7 cellular contexts compared by ENCODE assay signal in the genomic region with DNA sequence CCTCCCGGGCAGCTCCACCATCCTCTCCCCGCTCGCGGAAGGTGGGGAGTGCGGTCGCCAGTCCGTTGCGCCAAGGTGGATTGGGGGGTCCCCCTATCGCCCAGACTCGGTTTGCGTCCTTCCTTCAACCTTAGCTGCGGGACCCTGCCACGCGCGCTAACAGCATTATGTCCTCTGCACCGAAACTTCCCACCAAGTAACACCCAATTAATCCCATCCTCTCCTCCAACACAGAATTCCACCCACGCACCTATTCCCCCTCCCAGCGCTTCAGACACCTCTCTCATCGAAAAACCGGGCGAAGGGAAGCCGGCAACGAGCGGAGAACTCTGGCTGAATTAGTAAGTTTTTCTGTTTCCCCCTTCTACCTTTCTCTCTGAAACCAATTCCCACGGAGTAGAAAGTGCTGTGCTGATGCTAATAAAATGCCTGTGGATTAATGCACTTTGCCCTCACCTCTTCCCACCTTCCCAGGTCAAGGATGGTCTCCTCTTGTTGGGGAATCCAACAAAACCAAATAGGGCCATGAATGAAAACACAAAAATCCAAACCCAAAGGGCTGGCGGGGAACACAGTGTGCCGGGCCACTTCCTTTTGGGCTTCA. TPM values are rescaled to one million over a fixed set of nuclear protein-coding genes. Genes with fewer than 3 reads are reported as not detected.
DNase-seq lines count a peak whose midpoint lies in the region; ATAC-seq and TF ChIP-seq lines count a peak whose summit lies in the region.

No MANE protein-coding gene starts in this region.

- H3K9me3 Mint-ChIP-seq in GM23338: peaks cover 23% of the 10 kb centered on the region

- peaks cover 23% of the 10 kb centered on the region for H3K4me1 Mint-ChIP-seq in GM23338

- peaks cover 51% of the 10 kb centered on the region for H4K20me1 ChIP-seq in GM23338 (replicated peaks; ENCODE audit: insufficient read depth)

- no peak overlapping the region for H2AFZ ChIP-seq in GM23338

- peaks cover 100% of the 10 kb centered on the region for H3K27me3 Mint-ChIP-seq in GM23338 (ENCODE audit: insufficient read depth, low read depth, poor library complexity)

- H3K27me3 ChIP-seq in GM23338 (ENCODE audit: insufficient read depth) (peaks cover 100% of the 10 kb centered on the region), foreskin keratinocyte (no peaks in the 10 kb centered on the region)

- peak; percentile 9 for DNase-seq in GM23338 (ENCODE audit: low spot score)
- no peak for DNase-seq in SK-N-MC (ENCODE audit: low read depth, low spot score)
- DNase-seq in foreskin keratinocyte: peak in 1 of 2 donors; percentile 63
- DNase-seq in NCI-H2081 (lab: John Stamatoyannopoulos, UW): no peak
- no peak for DNase-seq in CD1c-positive myeloid dendritic cell (ENCODE audit: extremely low spot score)
- DNase-seq in NCI-H1436 treated with DMSO at 0.1 percent for 48 hours (lab: John Stamatoyannopoulos, UW): no peak

- no peak for ATAC-seq in GM23338
- no peak for ATAC-seq in foreskin keratinocyte

- TF ChIP-seq CTCF in GM23338 (conservative IDR thresholded peaks at IDR 0.05; ENCODE audit: low read depth in 2 of 2) (peak in 1 of 2 experiments; percentile 20; a peak in 1 of 4 replicates), foreskin keratinocyte (conservative IDR thresholded peaks at IDR 0.05) (no peak)

- H3K79me2 ChIP-seq in GM23338 (replicated peaks; ENCODE audit: insufficient read depth): no peaks in the 10 kb centered on the region

- no peak overlapping the region for H3K27ac ChIP-seq in GM23338 (ENCODE audit: low read depth)
- no peak overlapping the region for H3K27ac ChIP-seq in SK-N-MC
- peak overlapping the region; percentile 65 for H3K27ac ChIP-seq in foreskin keratinocyte
- H3K27ac ChIP-seq in skin epidermis: peak overlapping the region in 9 of 21 experiments; percentile 8 to 84 (median 70)

- H3K9me2 ChIP-seq in GM23338 (ENCODE audit: insufficient read depth): no peaks in the 10 kb centered on the region

- H3K36me3 Mint-ChIP-seq in GM23338 (ENCODE audit: low read depth): no peaks in the 10 kb centered on the region; the same call in 2 of the 3 replicates

- H3K4me3 Mint-ChIP-seq in GM23338: peak overlapping the region; percentile 50

- no peaks in the 10 kb centered on the region for H3K36me3 ChIP-seq in GM23338 (ENCODE audit: insufficient read depth)
- H3K36me3 ChIP-seq in SK-N-MC (ENCODE audit: insufficient read depth, low read length): no peaks in the 10 kb centered on the region

- peaks cover 41% of the 10 kb centered on the region for H3F3A ChIP-seq in GM23338 (replicated peaks; ENCODE audit: low read depth)

- H3K4me2 ChIP-seq in GM23338: peak overlapping the region; percentile 74

- H3K4me1 ChIP-seq in GM23338 (ENCODE audit: insufficient read depth) (peaks cover 24% of the 10 kb centered on the region), foreskin keratinocyte (peaks cover 12% of the 10 kb centered on the region)

- no peaks in the 10 kb centered on the region for H3K9me3 ChIP-seq in SK-N-MC (ENCODE audit: low read depth, low read length)

- H3K4me3 ChIP-seq in GM23338 (peak overlapping the region; percentile 43), SK-N-MC (peak overlapping the region; percentile 69), skin epidermis (peak overlapping the region; percentile 27 to 43 (median 31))

- H3K9ac ChIP-seq in SK-N-MC (ENCODE audit: insufficient read length): no peak overlapping the region

- H3K27ac Mint-ChIP-seq in GM23338: no peak overlapping the region

TF ChIP-seq in GM23338, 12 proteins besides CTCF, POLR2A, EP300 and RAD21:
- TF ChIP-seq EZH2 (IDR thresholded peaks at IDR 0.05; ENCODE audit: low read depth, unreplicated experiment) (peak; percentile 99), ZNF331 (CRISPR knock-in tag; IDR thresholded peaks at IDR 0.05; ENCODE audit: low read depth) (no peak), EZH2phosphoT487 (IDR thresholded peaks at IDR 0.05; ENCODE audit: unreplicated experiment) (peak; percentile 80)

RNA-seq across cellular contexts. Expression of gene HOXA3, which starts 0.9 kb away (rescaled TPM):
- not detected in 2 replicates for total RNA-seq in GM23338 (2014; rRNA removed; shearing (Covaris generic))
- polyA plus RNA-seq in GM23338 (2016; fragmentation: Nextera tagmentation; extraction: Ambion mirVana) (not detected in 2 replicates), foreskin keratinocyte (1.0 and 1.4 TPM in 2 replicates)
- 1.2 and 2.1 TPM in 2 replicates for total RNA-seq in foreskin keratinocyte

RNA-seq across cellular contexts. Expression of gene HOXA6, which starts 3.9 kb away (rescaled TPM):
- total RNA-seq in GM23338 (2014; rRNA removed; shearing (Covaris generic)): not detected in 2 replicates
- not detected in 2 replicates for polyA plus RNA-seq in GM23338 (2016; fragmentation: Nextera tagmentation; extraction: Ambion mirVana)
- total RNA-seq in foreskin keratinocyte: 2.6 and 3.4 TPM in 2 replicates
- 0.31 and 0.40 TPM in 2 replicates for polyA plus RNA-seq in foreskin keratinocyte

RNA-seq across cellular contexts. Expression of gene HOXA7, which starts 5.0 kb away (rescaled TPM):
- total RNA-seq in GM23338 (2014; rRNA removed; shearing (Covaris generic)): not detected in 2 replicates
- 0.24 TPM in 1 of 2 replicates, not detected in the other for polyA plus RNA-seq in GM23338 (2016; fragmentation: Nextera tagmentation; extraction: Ambion mirVana)
- 13.1 and 13.3 TPM in 2 replicates for total RNA-seq in foreskin keratinocyte
- polyA plus RNA-seq in foreskin keratinocyte: 14.5 and 15.6 TPM in 2 replicates

RNA-seq across cellular contexts. Expression of gene HOXA5, which starts 8.0 kb away (rescaled TPM):
- total RNA-seq in GM23338 (2014; rRNA removed; shearing (Covaris generic)): not detected in 2 replicates
- polyA plus RNA-seq in GM23338 (2016; fragmentation: Nextera tagmentation; extraction: Ambion mirVana) (not detected in 2 replicates), foreskin keratinocyte (2.4 and 3.0 TPM in 2 replicates)
- total RNA-seq in foreskin keratinocyte: 3.8 and 4.3 TPM in 2 replicates

RNA-seq across cellular contexts. Expression of gene HOXA9, which starts 13.9 kb away (rescaled TPM):
- not detected in 2 replicates for total RNA-seq in GM23338 (2014; rRNA removed; shearing (Covaris generic))
- polyA plus RNA-seq in GM23338 (2016; fragmentation: Nextera tagmentation; extraction: Ambion mirVana) (not detected in 2 replicates), foreskin keratinocyte (34.9 and 51.1 TPM in 2 replicates)
- total RNA-seq in foreskin keratinocyte: 47.3 and 59.7 TPM in 2 replicates

Comparison
In these comparisons a context has a peak if more than half of its experiments do, and no peak if none do; other contexts are left out.
1. RNA of gene HOXA7, which starts 5.0 kb away (total RNA-seq): 13.1 to 13.3 TPM in foreskin keratinocyte; not detected in GM23338; every median in the first group is over 10 times any median in the second.
2. Peak in every context shown above with its lines, with median percentiles within 50 percentile points of each other: H3K4me3 ChIP-seq.